ENCODE assay signal across 10 cellular contexts in the genomic region with DNA sequence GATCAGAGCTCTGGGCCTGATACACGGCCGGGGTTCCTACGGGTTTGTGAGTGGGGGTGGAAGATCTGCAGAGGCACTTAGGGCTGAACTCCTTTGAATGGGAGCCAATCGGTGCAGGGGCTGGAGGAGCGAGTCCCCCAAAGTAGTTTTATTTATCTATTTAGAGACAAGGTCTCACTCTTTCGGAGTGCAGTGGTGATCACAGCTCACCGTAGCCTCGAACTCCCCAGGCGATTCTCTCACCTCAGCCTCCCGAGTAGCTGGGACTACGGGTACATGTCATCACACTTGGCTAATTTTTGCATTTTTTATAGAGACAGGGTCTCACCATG. TPM values are rescaled to one million over a fixed set of nuclear protein-coding genes. Genes with fewer than 3 reads are reported as not detected.
DNase-seq lines count a peak whose midpoint lies in the region; ATAC-seq lines count a peak whose summit lies in the region.
"Had no signal": no experiment of that assay in that cellular context is flagged by ENCODE, and none has a peak within 500 bp of the region (broad histone marks: within the 10 kb centered on the region; RNA-seq: fewer than 3 reads in every experiment).

No MANE protein-coding gene starts in this region.

- no peaks in the 10 kb centered on the region for H3K36me3 Mint-ChIP-seq in activated naive CD4-positive, alpha-beta T cell treated with anti-CD3 and anti-CD28 coated beads, Interleukin-2, amount 50 U/mL, for 24 hours
- peaks cover 7% of the 10 kb centered on the region for H3K36me3 Mint-ChIP-seq in activated T-helper 1 cell treated with anti-CD3 and anti-CD28 coated beads, Interleukin-12 subunit alpha, Interleukin-12 subunit beta, Interleukin-2, Interleukin-4 antibody, amounts not matched to agents 30 ng/mL and 10 ng/mL and 1 ng/mL, durations not matched to agents 14 hours and 24 hours and 36 hours (ENCODE audit: low read depth)
- no peaks in the 10 kb centered on the region for H3K36me3 Mint-ChIP-seq in immature natural killer cell

- H3K4me3 Mint-ChIP-seq in activated naive CD4-positive, alpha-beta T cell treated with anti-CD3 and anti-CD28 coated beads, Interleukin-2, amount 50 U/mL, for 24 hours = peak overlapping the region; percentile 63
- peak overlapping the region; percentile 95 for H3K4me3 Mint-ChIP-seq in activated T-helper 1 cell treated with anti-CD3 and anti-CD28 coated beads, Interleukin-12 subunit alpha, Interleukin-12 subunit beta, Interleukin-2, Interleukin-4 antibody, amounts not matched to agents 30 ng/mL and 10 ng/mL and 1 ng/mL, durations not matched to agents 14 hours and 24 hours and 36 hours
- H3K4me3 Mint-ChIP-seq in immature natural killer cell = peak overlapping the region; percentile 76 to 89 (median 81)

- DNase-seq in activated naive CD4-positive, alpha-beta T cell (lab: John Stamatoyannopoulos, UW) = no peak
- DNase-seq in activated T-helper 1 cell treated with anti-CD3 and anti-CD28 coated beads, Interleukin-12 subunit alpha, Interleukin-12 subunit beta, Interleukin-2, Interleukin-4 antibody, amounts not matched to agents 30 ng/mL and 10 ng/mL and 1 ng/mL, durations not matched to agents 14 hours and 24 hours and 36 hours (ENCODE audit: low spot score) = no peak
- DNase-seq in immature natural killer cell (no peak), substantia nigra (lab: John Stamatoyannopoulos, UW) (no peak), mesenteric fat pad (ENCODE audit: low spot score) (no peak)

- ATAC-seq in GM19395 (IDR thresholded peaks at IDR 0.05; ENCODE audit: unreplicated experiment) = no peak
- no peak for ATAC-seq in GM18511 (IDR thresholded peaks at IDR 0.05; ENCODE audit: unreplicated experiment)

- H3K27me3 Mint-ChIP-seq in activated naive CD4-positive, alpha-beta T cell treated with anti-CD3 and anti-CD28 coated beads, Interleukin-2, amount 50 U/mL, for 24 hours = peaks cover 10% of the 10 kb centered on the region
- H3K27me3 Mint-ChIP-seq in activated T-helper 1 cell treated with anti-CD3 and anti-CD28 coated beads, Interleukin-12 subunit alpha, Interleukin-12 subunit beta, Interleukin-2, Interleukin-4 antibody, amounts not matched to agents 30 ng/mL and 10 ng/mL and 1 ng/mL, durations not matched to agents 14 hours and 24 hours and 36 hours (ENCODE audit: insufficient read depth) = peaks cover 15% of the 10 kb centered on the region
- peaks cover 18 to 30% (median 20%) of the 10 kb centered on the region in 3 donors for H3K27me3 Mint-ChIP-seq in immature natural killer cell (ENCODE audit: low read depth in 3 of 3)

- H3K27ac ChIP-seq in substantia nigra (ENCODE audit: low read depth, low read length, poor library complexity, severe bottlenecking) = peak overlapping the region; percentile 88

- H3K4me1 Mint-ChIP-seq in activated naive CD4-positive, alpha-beta T cell treated with anti-CD3 and anti-CD28 coated beads, Interleukin-2, amount 50 U/mL, for 24 hours = peaks cover 9% of the 10 kb centered on the region
- H3K4me1 Mint-ChIP-seq in activated T-helper 1 cell treated with anti-CD3 and anti-CD28 coated beads, Interleukin-12 subunit alpha, Interleukin-12 subunit beta, Interleukin-2, Interleukin-4 antibody, amounts not matched to agents 30 ng/mL and 10 ng/mL and 1 ng/mL, durations not matched to agents 14 hours and 24 hours and 36 hours (ENCODE audit: low read depth) = peaks cover 15% of the 10 kb centered on the region
- peaks cover 18 to 26% of the 10 kb centered on the region in 2 donors for H3K4me1 Mint-ChIP-seq in immature natural killer cell

- no peak overlapping the region for H3K27ac Mint-ChIP-seq in activated naive CD4-positive, alpha-beta T cell treated with anti-CD3 and anti-CD28 coated beads, Interleukin-2, amount 50 U/mL, for 24 hours
- H3K27ac Mint-ChIP-seq in activated T-helper 1 cell treated with anti-CD3 and anti-CD28 coated beads, Interleukin-12 subunit alpha, Interleukin-12 subunit beta, Interleukin-2, Interleukin-4 antibody, amounts not matched to agents 30 ng/mL and 10 ng/mL and 1 ng/mL, durations not matched to agents 14 hours and 24 hours and 36 hours = no peak overlapping the region
- peak overlapping the region in 2 of 6 donors; percentile 32 to 35 for H3K27ac Mint-ChIP-seq in immature natural killer cell

- H3K9me3 Mint-ChIP-seq in activated naive CD4-positive, alpha-beta T cell treated with anti-CD3 and anti-CD28 coated beads, Interleukin-2, amount 50 U/mL, for 24 hours = no peaks in the 10 kb centered on the region
- H3K9me3 Mint-ChIP-seq in activated T-helper 1 cell treated with anti-CD3 and anti-CD28 coated beads, Interleukin-12 subunit alpha, Interleukin-12 subunit beta, Interleukin-2, Interleukin-4 antibody, amounts not matched to agents 30 ng/mL and 10 ng/mL and 1 ng/mL, durations not matched to agents 14 hours and 24 hours and 36 hours = no peaks in the 10 kb centered on the region
- peaks cover 0 to 2% (median 0%) of the 10 kb centered on the region in 6 donors for H3K9me3 Mint-ChIP-seq in immature natural killer cell

- intact Hi-C loops in activated T-helper 1 cell treated with anti-CD3 and anti-CD28 coated beads, Interleukin-12 subunit alpha, Interleukin-12 subunit beta, Interleukin-2, Interleukin-4 antibody, amounts not matched to agents 30 ng/mL and 10 ng/mL and 1 ng/mL, durations not matched to agents 14 hours and 24 hours and 36 hours (cut with micrococcal nuclease) = loop anchor here (1.0 to 2.0 kb wide), 5 partner anchors 8 to 107 kb away; partner anchors contain the start of genes NCKIPSD, PFKFB4, SLC26A6 and UQCRC1

RNA-seq across cellular contexts. Expression of gene CELSR3, which starts 1.6 kb away (rescaled TPM):
- total RNA-seq in activated T-helper 1 cell treated with anti-CD3 and anti-CD28 coated beads, Interleukin-12 subunit alpha, Interleukin-12 subunit beta, Interleukin-2, Interleukin-4 antibody, amounts not matched to agents 30 ng/mL and 10 ng/mL and 1 ng/mL, durations not matched to agents 14 hours and 24 hours and 36 hours = 11.6 and 11.7 TPM in 2 replicates
- under 1 TPM in 2 of 3 donors, not detected in 1; 0.46 to 0.48 TPM for polyA plus RNA-seq in immature natural killer cell
- total RNA-seq in mesenteric fat pad = 0.64 TPM

RNA-seq across cellular contexts. Expression of gene NCKIPSD, which starts 21.4 kb away (rescaled TPM):
- 40.8 and 45.5 TPM in 2 replicates for total RNA-seq in activated T-helper 1 cell treated with anti-CD3 and anti-CD28 coated beads, Interleukin-12 subunit alpha, Interleukin-12 subunit beta, Interleukin-2, Interleukin-4 antibody, amounts not matched to agents 30 ng/mL and 10 ng/mL and 1 ng/mL, durations not matched to agents 14 hours and 24 hours and 36 hours
- polyA plus RNA-seq in immature natural killer cell = 1 to 10 TPM; 4.8 to 8.7 (median 5.6) TPM
- 19.9 TPM for total RNA-seq in mesenteric fat pad

RNA-seq across cellular contexts. Expression of gene SLC26A6, which starts 29.0 kb away (rescaled TPM):
- 46.3 and 52.8 TPM in 2 replicates for total RNA-seq in activated T-helper 1 cell treated with anti-CD3 and anti-CD28 coated beads, Interleukin-12 subunit alpha, Interleukin-12 subunit beta, Interleukin-2, Interleukin-4 antibody, amounts not matched to agents 30 ng/mL and 10 ng/mL and 1 ng/mL, durations not matched to agents 14 hours and 24 hours and 36 hours
- 1 to 10 TPM; 2.2 to 7.8 (median 5.1) TPM for polyA plus RNA-seq in immature natural killer cell
- total RNA-seq in mesenteric fat pad = 11.5 TPM

RNA-seq across cellular contexts. Expression of gene TMEM89, which starts 42.7 kb away (rescaled TPM):
- 1.6 TPM in 1 of 2 replicates, not detected in the other for total RNA-seq in activated T-helper 1 cell treated with anti-CD3 and anti-CD28 coated beads, Interleukin-12 subunit alpha, Interleukin-12 subunit beta, Interleukin-2, Interleukin-4 antibody, amounts not matched to agents 30 ng/mL and 10 ng/mL and 1 ng/mL, durations not matched to agents 14 hours and 24 hours and 36 hours
- polyA plus RNA-seq in immature natural killer cell = not detected
- not detected for total RNA-seq in mesenteric fat pad
- total RNA-seq: mucosa of gallbladder, Peyer's patch had no signal

RNA-seq across cellular contexts. Expression of gene IP6K2, which starts 52.7 kb away (rescaled TPM):
- total RNA-seq in activated T-helper 1 cell treated with anti-CD3 and anti-CD28 coated beads, Interleukin-12 subunit alpha, Interleukin-12 subunit beta, Interleukin-2, Interleukin-4 antibody, amounts not matched to agents 30 ng/mL and 10 ng/mL and 1 ng/mL, durations not matched to agents 14 hours and 24 hours and 36 hours = 59.9 and 61.0 TPM in 2 replicates
- polyA plus RNA-seq in immature natural killer cell = 10 to 100 TPM; 55.5 to 82.3 (median 63.7) TPM
- 40.4 TPM for total RNA-seq in mesenteric fat pad
